In the genomic region with DNA sequence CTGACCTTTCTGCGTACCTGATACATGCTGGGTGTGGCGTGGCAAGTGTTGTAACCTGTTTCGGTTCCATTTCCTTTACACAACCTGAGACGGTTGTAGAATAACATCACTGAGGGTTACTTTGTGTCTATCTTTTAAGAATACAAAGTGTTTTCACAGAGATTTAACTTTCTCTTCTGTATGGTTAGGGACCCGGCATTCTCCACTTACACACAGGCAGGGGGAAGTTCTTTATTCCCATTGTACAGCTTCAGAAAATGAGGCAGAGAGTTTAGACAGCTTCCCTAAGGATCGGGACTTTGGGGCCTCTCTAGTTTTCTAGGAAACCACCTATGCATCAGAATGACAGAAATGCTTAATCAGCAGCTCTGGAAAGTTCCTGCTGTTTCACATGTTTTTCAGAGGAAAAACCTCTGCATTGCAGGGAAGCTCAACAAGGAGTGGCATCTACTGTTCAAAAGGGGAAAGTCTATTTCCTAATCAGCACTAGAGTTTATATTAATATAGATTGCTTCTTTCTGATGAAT, we compare ENCODE assay signal across 8 cellular contexts. TPM values are rescaled to one million over a fixed set of nuclear protein-coding genes. Genes with fewer than 3 reads are reported as not detected.
DNase-seq lines count a peak whose midpoint lies in the region; ATAC-seq and TF ChIP-seq lines count a peak whose summit lies in the region.

No MANE protein-coding gene starts in this region.

- peak; percentile 78 for ATAC-seq in HG02678 (IDR thresholded peaks at IDR 0.05; ENCODE audit: unreplicated experiment)

- peak; percentile 72 to 81 for TF ChIP-seq POLR2A in Peyer's patch (IDR thresholded peaks at IDR 0.05)

- peak overlapping the region; percentile 95 for H3K27ac Mint-ChIP-seq in osteocyte (ENCODE audit: unreplicated experiment)

- no peaks in the 10 kb centered on the region for H3K27me3 ChIP-seq in Peyer's patch

- DNase-seq in activated T-cell treated with anti-CD3 and anti-CD28 coated beads for 24 hours (ENCODE audit: low read depth) (peak; percentile 56), Peyer's patch (peak in 2 of 3 donors; percentile 51 to 89), epithelial cell of proximal tubule (ENCODE audit: low read depth) (no peak), osteocyte (ENCODE audit: extremely low spot score, unreplicated experiment) (no peak), activated gamma-delta T cell (lab: John Stamatoyannopoulos, UW) (no peak), Ammon's horn (ENCODE audit: low spot score) (no peak)
- DNase-seq in activated T-cell treated with anti-CD3 and anti-CD28 coated beads, Interleukin-2, amount 50 U/mL, for 48 hours, result no peak

- H3K9me3 ChIP-seq in Peyer's patch, result no peaks in the 10 kb centered on the region

- peaks cover 0 to 24% (median 4%) of the 10 kb centered on the region in 4 donors for H3K4me1 ChIP-seq in Peyer's patch

- no peaks in the 10 kb centered on the region for H3K36me3 Mint-ChIP-seq in osteocyte (ENCODE audit: unreplicated experiment)

- no peaks in the 10 kb centered on the region for H3K9me3 Mint-ChIP-seq in osteocyte (ENCODE audit: unreplicated experiment)

- peaks cover 23% of the 10 kb centered on the region for H3K4me1 Mint-ChIP-seq in osteocyte (ENCODE audit: unreplicated experiment)

- TF ChIP-seq CTCF in Peyer's patch (IDR thresholded peaks at IDR 0.05) (peak in 1 of 6 experiments; percentile 9), epithelial cell of proximal tubule (conservative IDR thresholded peaks at IDR 0.05; ENCODE audit: low read depth, low read length) (no peak), osteocyte (IDR thresholded peaks at IDR 0.05) (no peak)

- H3K4me3 ChIP-seq in Peyer's patch (peak overlapping the region; percentile 66 to 75 (median 72)), epithelial cell of proximal tubule (ENCODE audit: low read depth, low read length) (peak overlapping the region; percentile 73)

- peak overlapping the region; percentile 92 for H3K4me3 Mint-ChIP-seq in osteocyte (ENCODE audit: unreplicated experiment)

- H3K27me3 Mint-ChIP-seq in osteocyte (ENCODE audit: unreplicated experiment), result no peaks in the 10 kb centered on the region

- H3K27ac ChIP-seq in Peyer's patch, result peak overlapping the region; percentile 77 to 98 (median 94)

- H3K36me3 ChIP-seq in Peyer's patch, result no peaks in the 10 kb centered on the region

RNA-seq across cellular contexts. Expression of a gene that starts 41.3 kb away (rescaled TPM):
- total RNA-seq in Peyer's patch, result 100 to 1,000 TPM; 268 to 396 (median 337) TPM
- total RNA-seq in epithelial cell of proximal tubule, result 108 and 135 TPM in 2 replicates
- 144 and 154 TPM in 2 replicates for total RNA-seq in osteocyte

Comparison
In these comparisons a context has a peak if more than half of its experiments do, and no peak if none do; other contexts are left out.
1. DNase-seq: peak in activated T-cell treated with anti-CD3 and anti-CD28 coated beads for 24 hours (single experiment) and Peyer's patch (2 of 3); none in activated T-cell treated with anti-CD3 and anti-CD28 coated beads, Interleukin-2, amount 50 U/mL, for 48 hours (0 of 2), epithelial cell of proximal tubule (single experiment), osteocyte (single experiment), activated gamma-delta T cell (single experiment) and Ammon's horn (single experiment).